Comparison of ENCODE assay signal across 19 cellular contexts in genomic region chr21:37886120-37886519, GRCh38. TPM values are rescaled to one million over a fixed set of nuclear protein-coding genes. Genes with fewer than 3 reads are reported as not detected.
"Had no signal": no experiment of that assay in that cellular context is flagged by ENCODE, and none has a peak within 500 bp of the region (broad histone marks: within the 10 kb centered on the region; RNA-seq: fewer than 3 reads in every experiment).

No MANE protein-coding gene starts in this region.

- H3K4me3 ChIP-seq: heart left ventricle, prostate gland, right lobe of liver, tibial artery, upper lobe of left lung, uterus had no signal

- DNase-seq: effector CD4-positive, alpha-beta T cell; heart left ventricle; hippocampal formation; naive B cell; nephron progenitor cell; right lobe of liver; stimulated activated CD4-positive, alpha-beta T cell treated with anti-CD3 and anti-CD28 coated beads, Interleukin-4, amount 100 ng/mL, for 1 hour; tibial artery; upper lobe of left lung; uterus had no signal

- H3K27ac ChIP-seq: heart left ventricle, parathyroid adenoma, prostate gland, right lobe of liver, tibial artery, upper lobe of left lung, uterus had no signal

- ATAC-seq: esophagus mucosa; heart left ventricle; stimulated activated memory B cell treated with anti-CD40 and anti-IgM and Interleukin-4, amounts not matched to agents 10 μg/mL and 1 μg/mL and 100 μg/mL, for 72 hours had no signal

- H3K27me3 ChIP-seq: right lobe of liver, upper lobe of left lung, uterus had no signal

- H3K4me1 ChIP-seq: heart left ventricle, parathyroid adenoma, prostate gland, tibial artery, upper lobe of left lung, uterus had no signal

- H3K9me3 ChIP-seq: heart left ventricle, prostate gland, right lobe of liver, tibial artery, upper lobe of left lung, uterus had no signal

- FAIRE-seq: frontal cortex had no signal

RNA-seq across cellular contexts. Expression of gene KCNJ6, which starts 30.1 kb away (rescaled TPM):
- total RNA-seq: dermis microvascular lymphatic vessel endothelial cell, esophagus mucosa, heart left ventricle, liver, lung microvascular endothelial cell, omental fat pad had no signal
- polyA plus RNA-seq: heart left ventricle had no signal
